1 cellular context compared by ENCODE assay signal in the genomic region with DNA sequence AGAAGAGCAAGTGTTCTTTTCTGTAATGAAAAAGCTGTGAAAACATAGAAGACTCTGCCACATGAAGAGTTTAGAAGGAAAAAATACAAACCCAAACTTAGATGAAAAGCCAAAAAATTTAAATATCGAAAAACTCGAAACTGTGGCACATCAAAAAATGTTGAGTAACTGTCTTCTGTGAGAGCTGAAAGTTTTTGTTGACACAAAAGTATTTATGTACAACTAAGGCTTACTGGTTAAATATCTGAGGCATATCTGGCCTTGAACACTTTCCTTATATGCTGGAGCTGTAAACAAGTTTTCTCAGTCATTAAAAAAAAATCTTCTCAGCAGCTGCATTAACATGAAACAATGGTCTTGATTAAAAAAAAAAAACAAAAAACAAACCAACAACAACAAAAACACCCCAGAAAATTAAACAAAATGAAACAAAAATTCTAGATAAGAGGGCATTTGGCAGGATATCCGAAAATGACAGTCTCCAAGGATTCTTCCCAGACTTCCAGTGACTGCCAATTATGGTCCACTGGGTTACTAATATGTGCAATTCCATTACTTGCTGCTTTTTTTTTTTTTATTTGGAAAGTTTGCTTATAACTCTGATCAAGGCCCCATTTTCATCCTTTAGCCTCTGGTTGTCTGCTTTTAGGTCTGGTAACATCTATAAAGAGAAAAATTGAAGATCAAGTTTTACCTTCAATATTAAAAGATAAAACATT.
TF ChIP-seq lines count a peak whose summit lies in the region.

No MANE protein-coding gene starts in this region.

TF ChIP-seq in WTC11, 78 proteins besides CTCF, POLR2A, EP300 and RAD21 (continued from another document):
- TF ChIP-seq MXD4 (CRISPR knock-in tag; IDR thresholded peaks at IDR 0.05; ENCODE audit: borderline replicate concordance) (no peak), GABPB1 (CRISPR knock-in tag; IDR thresholded peaks at IDR 0.05) (no peak), ESRRA (CRISPR knock-in tag; IDR thresholded peaks at IDR 0.05; ENCODE audit: borderline replicate concordance) (no peak), ATF1 (CRISPR knock-in tag; IDR thresholded peaks at IDR 0.05) (no peak), FOXJ3 (CRISPR knock-in tag; IDR thresholded peaks at IDR 0.05; ENCODE audit: borderline replicate concordance) (no peak)
- TF ChIP-seq, protein P1, sequence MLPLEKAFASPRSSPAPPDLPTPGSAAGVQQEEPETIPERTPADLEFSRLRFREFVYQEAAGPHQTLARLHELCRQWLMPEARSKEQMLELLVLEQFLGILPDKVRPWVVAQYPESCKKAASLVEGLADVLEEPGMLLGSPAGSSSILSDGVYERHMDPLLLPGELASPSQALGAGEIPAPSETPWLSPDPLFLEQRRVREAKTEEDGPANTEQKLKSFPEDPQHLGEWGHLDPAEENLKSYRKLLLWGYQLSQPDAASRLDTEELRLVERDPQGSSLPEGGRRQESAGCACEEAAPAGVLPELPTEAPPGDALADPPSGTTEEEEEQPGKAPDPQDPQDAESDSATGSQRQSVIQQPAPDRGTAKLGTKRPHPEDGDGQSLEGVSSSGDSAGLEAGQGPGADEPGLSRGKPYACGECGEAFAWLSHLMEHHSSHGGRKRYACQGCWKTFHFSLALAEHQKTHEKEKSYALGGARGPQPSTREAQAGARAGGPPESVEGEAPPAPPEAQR (CRISPR knock-in tag; IDR thresholded peaks at IDR 0.05): no peak
- TF ChIP-seq, protein P2, sequence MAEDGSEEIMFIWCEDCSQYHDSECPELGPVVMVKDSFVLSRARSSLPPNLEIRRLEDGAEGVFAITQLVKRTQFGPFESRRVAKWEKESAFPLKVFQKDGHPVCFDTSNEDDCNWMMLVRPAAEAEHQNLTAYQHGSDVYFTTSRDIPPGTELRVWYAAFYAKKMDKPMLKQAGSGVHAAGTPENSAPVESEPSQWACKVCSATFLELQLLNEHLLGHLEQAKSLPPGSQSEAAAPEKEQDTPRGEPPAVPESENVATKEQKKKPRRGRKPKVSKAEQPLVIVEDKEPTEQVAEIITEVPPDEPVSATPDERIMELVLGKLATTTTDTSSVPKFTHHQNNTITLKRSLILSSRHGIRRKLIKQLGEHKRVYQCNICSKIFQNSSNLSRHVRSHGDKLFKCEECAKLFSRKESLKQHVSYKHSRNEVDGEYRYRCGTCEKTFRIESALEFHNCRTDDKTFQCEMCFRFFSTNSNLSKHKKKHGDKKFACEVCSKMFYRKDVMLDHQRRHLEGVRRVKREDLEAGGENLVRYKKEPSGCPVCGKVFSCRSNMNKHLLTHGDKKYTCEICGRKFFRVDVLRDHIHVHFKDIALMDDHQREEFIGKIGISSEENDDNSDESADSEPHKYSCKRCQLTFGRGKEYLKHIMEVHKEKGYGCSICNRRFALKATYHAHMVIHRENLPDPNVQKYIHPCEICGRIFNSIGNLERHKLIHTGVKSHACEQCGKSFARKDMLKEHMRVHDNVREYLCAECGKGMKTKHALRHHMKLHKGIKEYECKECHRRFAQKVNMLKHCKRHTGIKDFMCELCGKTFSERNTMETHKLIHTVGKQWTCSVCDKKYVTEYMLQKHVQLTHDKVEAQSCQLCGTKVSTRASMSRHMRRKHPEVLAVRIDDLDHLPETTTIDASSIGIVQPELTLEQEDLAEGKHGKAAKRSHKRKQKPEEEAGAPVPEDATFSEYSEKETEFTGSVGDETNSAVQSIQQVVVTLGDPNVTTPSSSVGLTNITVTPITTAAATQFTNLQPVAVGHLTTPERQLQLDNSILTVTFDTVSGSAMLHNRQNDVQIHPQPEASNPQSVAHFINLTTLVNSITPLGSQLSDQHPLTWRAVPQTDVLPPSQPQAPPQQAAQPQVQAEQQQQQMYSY (CRISPR knock-in tag; IDR thresholded peaks at IDR 0.05): no peak
- TF ChIP-seq, protein P3, sequence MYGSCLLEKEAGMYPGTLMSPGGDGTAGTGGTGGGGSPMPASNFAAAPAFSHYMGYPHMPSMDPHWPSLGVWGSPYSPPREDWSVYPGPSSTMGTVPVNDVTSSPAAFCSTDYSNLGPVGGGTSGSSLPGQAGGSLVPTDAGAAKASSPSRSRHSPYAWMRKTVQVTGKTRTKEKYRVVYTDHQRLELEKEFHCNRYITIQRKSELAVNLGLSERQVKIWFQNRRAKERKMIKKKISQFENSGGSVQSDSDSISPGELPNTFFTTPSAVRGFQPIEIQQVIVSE (CRISPR knock-in tag; IDR thresholded peaks at IDR 0.05; ENCODE audit: borderline replicate concordance): no peak
- TF ChIP-seq, protein P4, sequence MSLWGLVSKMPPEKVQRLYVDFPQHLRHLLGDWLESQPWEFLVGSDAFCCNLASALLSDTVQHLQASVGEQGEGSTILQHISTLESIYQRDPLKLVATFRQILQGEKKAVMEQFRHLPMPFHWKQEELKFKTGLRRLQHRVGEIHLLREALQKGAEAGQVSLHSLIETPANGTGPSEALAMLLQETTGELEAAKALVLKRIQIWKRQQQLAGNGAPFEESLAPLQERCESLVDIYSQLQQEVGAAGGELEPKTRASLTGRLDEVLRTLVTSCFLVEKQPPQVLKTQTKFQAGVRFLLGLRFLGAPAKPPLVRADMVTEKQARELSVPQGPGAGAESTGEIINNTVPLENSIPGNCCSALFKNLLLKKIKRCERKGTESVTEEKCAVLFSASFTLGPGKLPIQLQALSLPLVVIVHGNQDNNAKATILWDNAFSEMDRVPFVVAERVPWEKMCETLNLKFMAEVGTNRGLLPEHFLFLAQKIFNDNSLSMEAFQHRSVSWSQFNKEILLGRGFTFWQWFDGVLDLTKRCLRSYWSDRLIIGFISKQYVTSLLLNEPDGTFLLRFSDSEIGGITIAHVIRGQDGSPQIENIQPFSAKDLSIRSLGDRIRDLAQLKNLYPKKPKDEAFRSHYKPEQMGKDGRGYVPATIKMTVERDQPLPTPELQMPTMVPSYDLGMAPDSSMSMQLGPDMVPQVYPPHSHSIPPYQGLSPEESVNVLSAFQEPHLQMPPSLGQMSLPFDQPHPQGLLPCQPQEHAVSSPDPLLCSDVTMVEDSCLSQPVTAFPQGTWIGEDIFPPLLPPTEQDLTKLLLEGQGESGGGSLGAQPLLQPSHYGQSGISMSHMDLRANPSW (CRISPR knock-in tag; conservative IDR thresholded peaks at IDR 0.05; ENCODE audit: low read depth): no peak
- TF ChIP-seq, protein P5, sequence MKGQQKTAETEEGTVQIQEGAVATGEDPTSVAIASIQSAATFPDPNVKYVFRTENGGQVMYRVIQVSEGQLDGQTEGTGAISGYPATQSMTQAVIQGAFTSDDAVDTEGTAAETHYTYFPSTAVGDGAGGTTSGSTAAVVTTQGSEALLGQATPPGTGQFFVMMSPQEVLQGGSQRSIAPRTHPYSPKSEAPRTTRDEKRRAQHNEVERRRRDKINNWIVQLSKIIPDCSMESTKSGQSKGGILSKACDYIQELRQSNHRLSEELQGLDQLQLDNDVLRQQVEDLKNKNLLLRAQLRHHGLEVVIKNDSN (CRISPR knock-in tag; IDR thresholded peaks at IDR 0.05): no peak
- TF ChIP-seq, protein P6, sequence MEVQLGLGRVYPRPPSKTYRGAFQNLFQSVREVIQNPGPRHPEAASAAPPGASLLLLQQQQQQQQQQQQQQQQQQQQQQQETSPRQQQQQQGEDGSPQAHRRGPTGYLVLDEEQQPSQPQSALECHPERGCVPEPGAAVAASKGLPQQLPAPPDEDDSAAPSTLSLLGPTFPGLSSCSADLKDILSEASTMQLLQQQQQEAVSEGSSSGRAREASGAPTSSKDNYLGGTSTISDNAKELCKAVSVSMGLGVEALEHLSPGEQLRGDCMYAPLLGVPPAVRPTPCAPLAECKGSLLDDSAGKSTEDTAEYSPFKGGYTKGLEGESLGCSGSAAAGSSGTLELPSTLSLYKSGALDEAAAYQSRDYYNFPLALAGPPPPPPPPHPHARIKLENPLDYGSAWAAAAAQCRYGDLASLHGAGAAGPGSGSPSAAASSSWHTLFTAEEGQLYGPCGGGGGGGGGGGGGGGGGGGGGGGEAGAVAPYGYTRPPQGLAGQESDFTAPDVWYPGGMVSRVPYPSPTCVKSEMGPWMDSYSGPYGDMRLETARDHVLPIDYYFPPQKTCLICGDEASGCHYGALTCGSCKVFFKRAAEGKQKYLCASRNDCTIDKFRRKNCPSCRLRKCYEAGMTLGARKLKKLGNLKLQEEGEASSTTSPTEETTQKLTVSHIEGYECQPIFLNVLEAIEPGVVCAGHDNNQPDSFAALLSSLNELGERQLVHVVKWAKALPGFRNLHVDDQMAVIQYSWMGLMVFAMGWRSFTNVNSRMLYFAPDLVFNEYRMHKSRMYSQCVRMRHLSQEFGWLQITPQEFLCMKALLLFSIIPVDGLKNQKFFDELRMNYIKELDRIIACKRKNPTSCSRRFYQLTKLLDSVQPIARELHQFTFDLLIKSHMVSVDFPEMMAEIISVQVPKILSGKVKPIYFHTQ (CRISPR knock-in tag; IDR thresholded peaks at IDR 0.05): no peak
